18 cellular contexts compared by ENCODE assay signal in genomic region chr2:173672573-173673340, GRCh38.
"Had no signal": no experiment of that assay in that cellular context is flagged by ENCODE, and none has a peak within 500 bp of the region (broad histone marks: within the 10 kb centered on the region; RNA-seq: fewer than 3 reads in every experiment).

No MANE protein-coding gene starts in this region.

- H3K27ac ChIP-seq: dorsolateral prefrontal cortex, psoas muscle, sigmoid colon, stomach, thoracic aorta, transverse colon had no signal

- H3K36me3 ChIP-seq: sigmoid colon, stomach, thoracic aorta, transverse colon had no signal

- ATAC-seq: naive thymus-derived CD4-positive, alpha-beta T cell; psoas muscle had no signal

- H3K9me3 ChIP-seq: psoas muscle, stomach, thoracic aorta, transverse colon had no signal

- H3K4me3 ChIP-seq: dorsolateral prefrontal cortex, psoas muscle, sigmoid colon, stomach, thoracic aorta, transverse colon had no signal

- H3K4me1 ChIP-seq: psoas muscle, sigmoid colon, stomach, transverse colon had no signal

- DNase-seq: cortex of kidney; dorsolateral prefrontal cortex; effector CD8-positive, alpha-beta T cell; foreskin melanocyte; head of caudate nucleus; hippocampal formation; left colon; mesendoderm; naive thymus-derived CD4-positive, alpha-beta T cell; nephron progenitor cell; psoas muscle; sigmoid colon; stimulated activated CD4-positive, alpha-beta T cell treated with anti-CD3 and anti-CD28 coated beads, Interleukin-12 subunit alpha, Interleukin-12 subunit beta, amount 100 ng/mL, for 4 hours; stimulated activated naive CD4-positive, alpha-beta T cell; stomach; substantia nigra; transverse colon had no signal

- H3K27me3 ChIP-seq: sigmoid colon, stomach, transverse colon had no signal
